ENCODE assay signal across 8 cellular contexts in genomic region chr17:42677012-42677857, GRCh38. TPM values are rescaled to one million over a fixed set of nuclear protein-coding genes. Genes with fewer than 3 reads are reported as not detected.
DNase-seq lines count a peak whose midpoint lies in the region; ATAC-seq, FAIRE-seq and TF ChIP-seq lines count a peak whose summit lies in the region.

No MANE protein-coding gene starts in this region.

- DNase-seq in D721Med (ENCODE audit: insufficient read length, low spot score) (peak; percentile 100), OCI-M1 (lab: John Stamatoyannopoulos, UW) (peak; percentile 99), epithelial cell of prostate (ENCODE audit: low read depth, low spot score) (peak; percentile 97), middle frontal gyrus (ENCODE audit: extremely low spot score, low spot score) (peak; percentile 98)
- peak; percentile 97 for DNase-seq in activated T-cell treated with anti-CD3 and anti-CD28 coated beads, Interleukin-2, amount 50 U/mL, for 1 hour
- DNase-seq in stimulated activated CD8-positive, alpha-beta memory T cell treated with anti-CD3 and anti-CD28 coated beads, Interleukin-15, amount 100 ng/mL, for 48 hours (ENCODE audit: low read depth in 2 of 2), result peak; percentile 97 to 98

- FAIRE-seq in D721Med (lab: Jason Lieb, UNC), result no peak

- H3K4me3 Mint-ChIP-seq in IgD-negative memory B cell, result peak overlapping the region; percentile 85 to 97 (median 96)

- peaks cover 25% of the 10 kb centered on the region for H3K27me3 Mint-ChIP-seq in IgD-negative memory B cell

- no peak for TF ChIP-seq CTCF in D721Med (IDR thresholded peaks at IDR 0.05; ENCODE audit: insufficient read depth, missing control alignments)

- peak overlapping the region; percentile 94 for H3K27ac ChIP-seq in epithelial cell of prostate

- H3K36me3 Mint-ChIP-seq in IgD-negative memory B cell, result no peaks in the 10 kb centered on the region

- H3K9me3 Mint-ChIP-seq in IgD-negative memory B cell, result no peaks in the 10 kb centered on the region

- peak; percentile 55 for ATAC-seq in GM21576 (IDR thresholded peaks at IDR 0.05; ENCODE audit: unreplicated experiment)

- peaks cover 33 to 36% (median 36%) of the 10 kb centered on the region in 3 donors for H3K4me1 Mint-ChIP-seq in IgD-negative memory B cell

- H3K27ac Mint-ChIP-seq in IgD-negative memory B cell, result peak overlapping the region; percentile 78 to 96 (median 93)

RNA-seq across cellular contexts. Expression of gene PLEKHH3, which starts 0.4 kb away (rescaled TPM):
- polyA plus RNA-seq in IgD-negative memory B cell, result 1.1 TPM

RNA-seq across cellular contexts. Expression of gene CCR10, which starts 4.4 kb away (rescaled TPM):
- polyA plus RNA-seq in IgD-negative memory B cell, result 2.1 TPM

RNA-seq across cellular contexts. Expression of gene CNTNAP1, which starts 5.1 kb away (rescaled TPM):
- polyA plus RNA-seq in IgD-negative memory B cell, result 1.1 TPM

RNA-seq across cellular contexts. Expression of gene TUBG2, which starts 18.2 kb away (rescaled TPM):
- polyA plus RNA-seq in IgD-negative memory B cell, result 2.5 TPM

Comparison
In these comparisons a context has a peak if more than half of its experiments do, and no peak if none do; other contexts are left out.
1. Peak in every context shown above with its lines: DNase-seq, ATAC-seq and H3K27ac ChIP-seq.